8 cellular contexts compared by ENCODE assay signal in genomic region chr16:87387942-87388817, GRCh38. TPM values are rescaled to one million over a fixed set of nuclear protein-coding genes. Genes with fewer than 3 reads are reported as not detected.
DNase-seq lines count a peak whose midpoint lies in the region; ATAC-seq and TF ChIP-seq lines count a peak whose summit lies in the region.

No MANE protein-coding gene starts in this region.

- H3K36me3 Mint-ChIP-seq in natural killer cell treated with Interleukin-12 subunit alpha and Interleukin-12 subunit beta and Interleukin-15 and Interleukin-18, amount 100 ng/mL, for 72 hours = peaks cover 1% of the 10 kb centered on the region

- H3K36me3 ChIP-seq in HAP-1 (replicated peaks) (no peaks in the 10 kb centered on the region), RWPE2 (ENCODE audit: low read depth) (no peaks in the 10 kb centered on the region)

- no peaks in the 10 kb centered on the region for H3K27me3 ChIP-seq in HAP-1 (ENCODE audit: low read depth)
- H3K27me3 ChIP-seq in RWPE2 (ENCODE audit: insufficient read depth, poor library complexity, severe bottlenecking) = no peaks in the 10 kb centered on the region

- no peaks in the 10 kb centered on the region for H3K9me3 ChIP-seq in HAP-1
- no peaks in the 10 kb centered on the region for H3K9me3 ChIP-seq in RWPE2 (ENCODE audit: severe bottlenecking)

- H3K4me3 Mint-ChIP-seq in natural killer cell treated with Interleukin-12 subunit alpha and Interleukin-12 subunit beta and Interleukin-15 and Interleukin-18, amount 100 ng/mL, for 72 hours = peak overlapping the region; percentile 62

- peak overlapping the region; percentile 64 for H3K27ac ChIP-seq in RWPE2 (ENCODE audit: poor library complexity, severe bottlenecking)

- peaks cover 43 to 53% of the 10 kb centered on the region in 2 donors for H3K4me1 Mint-ChIP-seq in natural killer cell treated with Interleukin-12 subunit alpha and Interleukin-12 subunit beta and Interleukin-15 and Interleukin-18, amount 100 ng/mL, for 72 hours (ENCODE audit: low read depth in 2 of 2)

- no peaks in the 10 kb centered on the region for H3K9me3 Mint-ChIP-seq in natural killer cell treated with Interleukin-12 subunit alpha and Interleukin-12 subunit beta and Interleukin-15 and Interleukin-18, amount 100 ng/mL, for 72 hours

- in situ Hi-C loops in HAP-1 (cut with MboI; ENCODE audit: low sequenced_read_pairs) = loop anchor here (25.0 kb wide), 1 partner anchor 474 kb away; the partner anchor contains the start of gene SLC7A5

- DNase-seq in ELF-1 (ENCODE audit: low read depth, low spot score) = peak; percentile 97
- DNase-seq in HAP-1 (ENCODE audit: low spot score in 2 of 2) = peak; percentile 94 to 99
- peak; percentile 99 for DNase-seq in M059J (ENCODE audit: low read depth)
- peak; percentile 95 for DNase-seq in RWPE2 (ENCODE audit: low spot score)
- peak; percentile 77 for DNase-seq in activated T-helper 9 cell treated with anti-CD3 and anti-CD28 coated beads, Interleukin-2, amount 50 U/mL, for 16 hours (ENCODE audit: low read depth)
- DNase-seq in fibroblast of the aortic adventitia (ENCODE audit: low read depth) = peak; percentile 99
- peak; percentile 93 for DNase-seq in natural killer cell treated with Interleukin-12 subunit alpha and Interleukin-12 subunit beta and Interleukin-15 and Interleukin-18, amount 100 ng/mL, for 72 hours (ENCODE audit: low spot score)
- DNase-seq in stimulated activated naive CD4-positive, alpha-beta T cell treated with Interleukin-2 at 50 U/mL for 16 hours (lab: John Stamatoyannopoulos, UW) = peak; percentile 88

- peak overlapping the region; percentile 83 to 98 for H3K27ac Mint-ChIP-seq in natural killer cell treated with Interleukin-12 subunit alpha and Interleukin-12 subunit beta and Interleukin-15 and Interleukin-18, amount 100 ng/mL, for 72 hours

- TF ChIP-seq CTCF in RWPE2 (IDR thresholded peaks at IDR 0.05; ENCODE audit: poor library complexity, severe bottlenecking) (no peak), fibroblast of the aortic adventitia (IDR thresholded peaks at IDR 0.05; ENCODE audit: insufficient read depth, low read length) (no peak)

- H3K4me3 ChIP-seq in HAP-1 (no peak overlapping the region), RWPE2 (ENCODE audit: severe bottlenecking) (no peak overlapping the region), fibroblast of the aortic adventitia (ENCODE audit: low read depth, low read length) (no peak overlapping the region)

- H3K4me1 ChIP-seq in HAP-1 = peaks cover 36% of the 10 kb centered on the region
- H3K4me1 ChIP-seq in RWPE2 (ENCODE audit: insufficient read depth, poor library complexity, severe bottlenecking) = peaks cover 15% of the 10 kb centered on the region

- ATAC-seq in RWPE2 (ENCODE audit: low read depth) = peak; percentile 76
- ATAC-seq in natural killer cell treated with Interleukin-12 subunit alpha and Interleukin-12 subunit beta and Interleukin-15 and Interleukin-18, amount 100 ng/mL, for 72 hours = peak; percentile 73 to 81

- no peaks in the 10 kb centered on the region for H3K27me3 Mint-ChIP-seq in natural killer cell treated with Interleukin-12 subunit alpha and Interleukin-12 subunit beta and Interleukin-15 and Interleukin-18, amount 100 ng/mL, for 72 hours

RNA-seq across cellular contexts. Expression of gene MAP1LC3B, which starts 4.0 kb away (rescaled TPM):
- total RNA-seq in M059J (2014; rRNA removed; shearing (Covaris generic)) = 26.0 and 54.2 TPM in 2 replicates
- 22.2 and 54.9 TPM in 2 replicates for total RNA-seq in fibroblast of the aortic adventitia (ENCODE audit: low replicate concordance)
- 10 to 100 TPM; 41.0 to 84.2 TPM for total RNA-seq in natural killer cell treated with Interleukin-12 subunit alpha and Interleukin-12 subunit beta and Interleukin-15 and Interleukin-18, amount 100 ng/mL, for 72 hours

RNA-seq across cellular contexts. Expression of gene FBXO31, which starts 4.6 kb away (rescaled TPM):
- total RNA-seq in M059J (2014; rRNA removed; shearing (Covaris generic)) = 9.7 and 14.4 TPM in 2 replicates
- total RNA-seq in fibroblast of the aortic adventitia (ENCODE audit: low replicate concordance) = 23.1 and 30.4 TPM in 2 replicates
- 10 to 100 TPM; 30.5 to 36.9 TPM for total RNA-seq in natural killer cell treated with Interleukin-12 subunit alpha and Interleukin-12 subunit beta and Interleukin-15 and Interleukin-18, amount 100 ng/mL, for 72 hours
